ENCODE assay signal across 1 cellular context in the genomic region with DNA sequence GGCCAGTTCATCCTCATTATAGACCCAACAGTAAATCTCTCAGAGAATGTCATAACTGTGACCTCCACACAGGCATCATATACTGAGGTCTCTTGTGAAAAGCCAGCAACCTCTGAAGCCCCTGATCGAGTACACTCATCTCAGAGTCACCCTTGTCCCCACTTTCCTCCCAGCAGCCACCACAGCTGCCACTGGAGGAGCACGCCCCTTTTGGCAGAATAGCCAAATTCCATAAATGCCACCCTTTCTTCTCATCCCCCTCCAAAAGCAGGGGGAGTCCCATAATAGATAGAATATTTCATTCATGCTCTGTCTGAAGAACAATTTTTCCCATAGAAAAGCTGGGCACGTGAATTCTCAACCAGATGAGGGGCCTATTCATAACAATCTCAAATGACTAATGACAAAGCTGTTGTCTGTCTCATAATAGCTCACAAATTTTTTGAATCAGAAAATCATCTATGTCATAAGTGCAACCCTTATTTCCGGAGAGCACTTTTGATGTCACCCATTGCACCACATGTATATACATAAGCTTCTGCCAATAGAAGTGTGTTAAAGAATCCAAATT.
TF ChIP-seq lines count a peak whose summit lies in the region.

No MANE protein-coding gene starts in this region.

TF ChIP-seq in GM23338, 12 proteins besides CTCF, POLR2A, EP300 and RAD21 (continued from another document):
- TF ChIP-seq STAT1 (IDR thresholded peaks at IDR 0.05; ENCODE audit: unreplicated experiment) (no peak), JUNB (IDR thresholded peaks at IDR 0.05; ENCODE audit: unreplicated experiment) (no peak)
